ENCODE assay signal across 15 cellular contexts in genomic region chr22:45478108-45478771, GRCh38. TPM values are rescaled to one million over a fixed set of nuclear protein-coding genes. Genes with fewer than 3 reads are reported as not detected.
DNase-seq lines count a peak whose midpoint lies in the region; ATAC-seq, FAIRE-seq and TF ChIP-seq lines count a peak whose summit lies in the region.
"Had no signal": no experiment of that assay in that cellular context is flagged by ENCODE, and none has a peak within 500 bp of the region (broad histone marks: within the 10 kb centered on the region; RNA-seq: fewer than 3 reads in every experiment).

No MANE protein-coding gene starts in this region.

- TF ChIP-seq CTCF in AG09319 (IDR thresholded peaks at IDR 0.05; ENCODE audit: low read depth, low read length) (no peak), dorsolateral prefrontal cortex (IDR thresholded peaks at IDR 0.05 in 54 of 56, conservative IDR thresholded peaks at IDR 0.05 in 2 of 56; ENCODE audit: low read depth in 1 of 56, partially characterized antibody in 56 of 56) (no peak)

- FAIRE-seq in endometrium (lab: Jason Lieb, UNC) = peak; percentile 93
- FAIRE-seq: colon, H1 had no signal

- ATAC-seq in GM19452 (IDR thresholded peaks at IDR 0.05; ENCODE audit: unreplicated experiment) = no peak
- ATAC-seq: stimulated activated naive B cell treated with anti-CD40 and anti-IgM and Interleukin-4, amounts not matched to agents 10 μg/mL and 1 μg/mL and 100 μg/mL, for 72 hours had no signal

- DNase-seq in AG09319 (ENCODE audit: extremely low read depth, low read depth) = peak; percentile 94
- peak; percentile 80 for DNase-seq in MG63
- peak; percentile 83 for DNase-seq in non-pigmented ciliary epithelial cell (ENCODE audit: low read depth)
- DNase-seq in dorsolateral prefrontal cortex = no peak
- DNase-seq in effector memory CD4-positive, alpha-beta T cell = no peak
- DNase-seq in stimulated activated CD4-positive, alpha-beta T cell treated with anti-CD3 and anti-CD28 coated beads, Interleukin-4, amount 100 ng/mL, for 24 hours = no peak
- DNase-seq: activated B cell treated with CpG ODN at 0.5 μM for 24 hours; NCI-H510A treated with DMSO at 0.1 percent for 48 hours; SJCRH30; stimulated activated naive B cell treated with anti-CD40 and anti-IgM and Interleukin-4, amounts not matched to agents 10 μg/mL and 1 μg/mL and 100 μg/mL, for 72 hours had no signal

- H3K4me3 ChIP-seq in MG63 (no peak overlapping the region), dorsolateral prefrontal cortex (no peak overlapping the region)
- no peak overlapping the region for H3K4me3 ChIP-seq in effector memory CD4-positive, alpha-beta T cell (ENCODE audit: insufficient read depth, low read depth, low read length, poor library complexity, severe bottlenecking)
- H3K4me3 ChIP-seq: SJCRH30 had no signal

- peak overlapping the region in 5 of 59 donors; percentile 2 to 66 (median 28) for H3K27ac ChIP-seq in dorsolateral prefrontal cortex
- H3K27ac ChIP-seq in effector memory CD4-positive, alpha-beta T cell (ENCODE audit: insufficient read depth, low read length, poor library complexity, severe bottlenecking) = no peak overlapping the region
- H3K27ac ChIP-seq: SJCRH30 had no signal

- no peaks in the 10 kb centered on the region for H3K36me3 ChIP-seq in MG63
- H3K36me3 ChIP-seq in effector memory CD4-positive, alpha-beta T cell (ENCODE audit: control insufficient read depth, insufficient read depth, low read length) = no peaks in the 10 kb centered on the region
- H3K36me3 ChIP-seq: SJCRH30 had no signal

- H3K4me1 ChIP-seq in effector memory CD4-positive, alpha-beta T cell (ENCODE audit: control insufficient read depth, insufficient read depth, low read length, poor library complexity, severe bottlenecking) = no peaks in the 10 kb centered on the region
- H3K4me1 ChIP-seq: SJCRH30 had no signal

- H3K9me3 ChIP-seq in MG63 = no peaks in the 10 kb centered on the region
- H3K9me3 ChIP-seq in effector memory CD4-positive, alpha-beta T cell (ENCODE audit: control insufficient read depth, low read length) = no peaks in the 10 kb centered on the region
- H3K9me3 ChIP-seq: SJCRH30 had no signal

- intact Hi-C loops in dorsolateral prefrontal cortex (cut with DNase I) = no loop called here

- H3K27me3 ChIP-seq in MG63 = no peaks in the 10 kb centered on the region
- H3K27me3 ChIP-seq in dorsolateral prefrontal cortex = peaks cover 0 to 6% (median 0%) of the 10 kb centered on the region in 45 donors
- peaks cover 3% of the 10 kb centered on the region for H3K27me3 ChIP-seq in effector memory CD4-positive, alpha-beta T cell (replicated peaks; ENCODE audit: control insufficient read depth, insufficient read depth, low read length, poor library complexity, severe bottlenecking)
- H3K27me3 ChIP-seq: SJCRH30 had no signal

RNA-seq across cellular contexts. Expression of gene FBLN1, which starts 24.4 kb away (rescaled TPM):
- 42.9 and 91.9 TPM in 2 replicates for total RNA-seq in MG63 (2014; rRNA removed; shearing (Covaris generic); ENCODE audit: low replicate concordance)
- total RNA-seq in dorsolateral prefrontal cortex = 10 to 100 TPM; 11.8 to 74.6 (median 26.0) TPM
- total RNA-seq: activated B cell treated with CpG ODN at 0.5 μM for 24 hours; activated T-helper 1 cell treated with anti-CD3 and anti-CD28 coated beads, Interleukin-12 subunit alpha, Interleukin-12 subunit beta, Interleukin-2, Interleukin-4 antibody, amounts not matched to agents 30 ng/mL and 10 ng/mL and 1 ng/mL, durations not matched to agents 14 hours and 24 hours and 36 hours had no signal

Comparison
In these comparisons a context has a peak if more than half of its experiments do, and no peak if none do; other contexts are left out.
1. DNase-seq: peak in AG09319 (single experiment), MG63 (single experiment) and non-pigmented ciliary epithelial cell (single experiment); none in dorsolateral prefrontal cortex (0 of 10), effector memory CD4-positive, alpha-beta T cell (0 of 3) and stimulated activated CD4-positive, alpha-beta T cell treated with anti-CD3 and anti-CD28 coated beads, Interleukin-4, amount 100 ng/mL, for 24 hours (single experiment).